ENCODE assay signal across 8 cellular contexts in the genomic region with DNA sequence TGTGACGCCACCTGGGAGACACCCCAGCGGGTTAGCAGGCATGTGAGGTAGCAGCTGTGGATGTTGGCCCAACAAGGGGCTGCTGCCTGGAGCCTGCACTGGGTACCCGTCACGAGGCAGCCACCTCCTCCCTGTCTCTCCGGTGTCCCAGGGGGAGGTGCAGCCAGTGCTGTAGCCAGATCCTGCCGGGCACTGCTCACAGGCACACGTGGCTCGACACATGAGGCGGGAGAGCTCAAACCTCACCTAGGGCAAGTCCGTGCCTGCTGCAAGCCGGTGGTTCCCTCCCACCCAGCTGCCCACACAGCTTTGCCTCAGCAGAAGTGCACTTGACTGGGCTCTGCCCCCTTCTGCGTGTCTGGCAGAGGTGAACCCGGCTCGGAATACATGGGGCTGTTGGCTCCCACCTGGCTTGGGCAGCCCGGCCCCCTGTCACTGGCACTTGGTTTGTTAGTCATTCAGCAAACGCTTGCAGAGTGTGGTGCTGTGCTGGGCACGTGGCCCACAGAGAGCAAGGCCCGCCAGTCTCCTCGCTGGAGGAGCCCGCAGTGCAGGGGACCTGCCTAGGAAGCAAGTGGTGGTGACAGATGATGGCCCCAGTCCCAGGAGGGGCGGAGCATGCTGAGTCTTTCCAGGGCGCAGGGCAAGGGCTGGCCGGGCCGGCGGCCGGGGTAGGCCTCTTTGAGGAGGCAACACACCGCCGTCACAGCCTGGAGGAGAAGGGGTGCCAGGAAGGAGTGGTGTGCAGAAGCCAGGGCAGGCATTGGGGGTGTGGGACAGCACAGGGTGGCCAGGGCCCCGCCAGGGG. TPM values are rescaled to one million over a fixed set of nuclear protein-coding genes. Genes with fewer than 3 reads are reported as not detected.
DNase-seq lines count a peak whose midpoint lies in the region; ATAC-seq and TF ChIP-seq lines count a peak whose summit lies in the region.

No MANE protein-coding gene starts in this region.

- no peak for ATAC-seq in gastroesophageal sphincter
- ATAC-seq in psoas muscle = peak; percentile 76 to 82 (median 77)

- no peak overlapping the region for H3K4me3 Mint-ChIP-seq in CD4-positive, alpha-beta memory T cell

- H3K27ac Mint-ChIP-seq in CD4-positive, alpha-beta memory T cell = no peak overlapping the region

- H3K36me3 Mint-ChIP-seq in CD4-positive, alpha-beta memory T cell = no peaks in the 10 kb centered on the region

- H3K4me1 ChIP-seq in gastroesophageal sphincter = peaks cover 0 to 39% (median 20%) of the 10 kb centered on the region in 3 donors
- H3K4me1 ChIP-seq in psoas muscle = peaks cover 39% of the 10 kb centered on the region
- no peaks in the 10 kb centered on the region for H3K4me1 ChIP-seq in CD4-positive, alpha-beta memory T cell (ENCODE audit: insufficient read depth, low read length)

- peak; percentile 58 for DNase-seq in H7
- peak; percentile 56 to 74 for DNase-seq in NCI-H526 (lab: John Stamatoyannopoulos, UW)
- DNase-seq in psoas muscle = peak; percentile 83 to 91
- DNase-seq in stimulated activated naive CD4-positive, alpha-beta T cell treated with Interleukin-2 at 50 U/mL for 16 hours (lab: John Stamatoyannopoulos, UW) = no peak
- no peak for DNase-seq in CD4-positive, alpha-beta memory T cell
- DNase-seq in pons (ENCODE audit: low spot score) = no peak
- no peak for DNase-seq in activated gamma-delta T cell treated with Interleukin-2 at 50 U/mL for 16 hours

- H3K9me3 ChIP-seq in gastroesophageal sphincter (no peaks in the 10 kb centered on the region), psoas muscle (no peaks in the 10 kb centered on the region)
- no peaks in the 10 kb centered on the region for H3K9me3 ChIP-seq in CD4-positive, alpha-beta memory T cell (ENCODE audit: control insufficient read depth in 1 of 2, low read length in 2 of 2)

- H3K27me3 Mint-ChIP-seq in CD4-positive, alpha-beta memory T cell = peaks cover 0 to 2% of the 10 kb centered on the region in 2 donors

- TF ChIP-seq CTCF in gastroesophageal sphincter (IDR thresholded peaks at IDR 0.05) (no peak), psoas muscle (IDR thresholded peaks at IDR 0.05) (no peak)

- H3K27me3 ChIP-seq in H7 (ENCODE audit: control insufficient read depth, insufficient read depth, low read length) (no peaks in the 10 kb centered on the region), gastroesophageal sphincter (no peaks in the 10 kb centered on the region), psoas muscle (ENCODE audit: insufficient read depth in 3 of 3, low read length in 2 of 3) (no peaks in the 10 kb centered on the region)
- no peaks in the 10 kb centered on the region for H3K27me3 ChIP-seq in CD4-positive, alpha-beta memory T cell (ENCODE audit: insufficient read depth, low read length)

- CTCF ChIA-PET in CD4-positive, alpha-beta memory T cell (lab: Charles Lee; ENCODE audit: partially characterized antibody) = interaction anchor here (1.4 kb wide), 1 partner anchor 12 kb away, joined by 5 read pairs; no protein-coding TSS in a partner anchor

- WGBS in gastroesophageal sphincter (ENCODE audit: low coverage in 1 of 2), 2 donors = no CpG with 5 or more reads among the region's 29 CpGs
- WGBS in psoas muscle, 3 donors = 22 to 38% (median 28%) methylated on average over 26 to 29 of the region's 29 CpGs

- no peak overlapping the region for H3K4me3 ChIP-seq in H7 (ENCODE audit: insufficient read depth, low read depth, low read length)
- no peak overlapping the region for H3K4me3 ChIP-seq in gastroesophageal sphincter
- peak overlapping the region; percentile 19 for H3K4me3 ChIP-seq in psoas muscle
- no peak overlapping the region for H3K4me3 ChIP-seq in CD4-positive, alpha-beta memory T cell (ENCODE audit: low read length in 2 of 2)

- peaks cover 0 to 2% (median 0%) of the 10 kb centered on the region in 8 donors for H3K9me3 Mint-ChIP-seq in CD4-positive, alpha-beta memory T cell

- no peaks in the 10 kb centered on the region for H3K36me3 ChIP-seq in H7 (replicated peaks; ENCODE audit: control insufficient read depth, insufficient read depth, low read length)
- H3K36me3 ChIP-seq in gastroesophageal sphincter = no peaks in the 10 kb centered on the region
- H3K36me3 ChIP-seq in psoas muscle (ENCODE audit: insufficient read depth in 1 of 2, low read depth in 1 of 2) = no peaks in the 10 kb centered on the region
- no peaks in the 10 kb centered on the region for H3K36me3 ChIP-seq in CD4-positive, alpha-beta memory T cell (ENCODE audit: insufficient read depth, low read length)

- intact Hi-C loops in psoas muscle (cut with DNase I) = loop anchor here in 1 of 2 donors (2.0 kb wide), 1 partner anchor 24 kb away; no protein-coding TSS in a partner anchor
- intact Hi-C loops in CD4-positive, alpha-beta memory T cell (cut with micrococcal nuclease) = no loop called here

- peaks cover 0 to 10% (median 3%) of the 10 kb centered on the region in 4 donors for H3K4me1 Mint-ChIP-seq in CD4-positive, alpha-beta memory T cell

- no peak for TF ChIP-seq EP300 in gastroesophageal sphincter (IDR thresholded peaks at IDR 0.05)

- peak overlapping the region in 3 of 4 donors; percentile 74 to 78 (median 75) for H3K27ac ChIP-seq in gastroesophageal sphincter
- H3K27ac ChIP-seq in psoas muscle = peak overlapping the region; percentile 90
- H3K27ac ChIP-seq in CD4-positive, alpha-beta memory T cell (ENCODE audit: low read depth, low read length) = no peak overlapping the region

- TF ChIP-seq POLR2A in gastroesophageal sphincter (IDR thresholded peaks at IDR 0.05) = no peak

- POLR2A ChIA-PET in CD4-positive, alpha-beta memory T cell (lab: Charles Lee; ENCODE audit: partially characterized antibody) = no interaction called here

RNA-seq across cellular contexts. Expression of gene SH3TC1, which starts 10.1 kb away (rescaled TPM):
- total RNA-seq in H7 (2014; rRNA removed; shearing (Covaris generic)) = 0.59 and 2.2 TPM in 2 replicates
- total RNA-seq in gastroesophageal sphincter = 10 to 100 TPM in 3 of 4 donors, 1 to 10 TPM in 1; 9.6 to 12.9 (median 12.6) TPM
- total RNA-seq in psoas muscle = 1 to 10 TPM; 4.6 to 7.9 (median 4.9) TPM
- 1 to 10 TPM; 1.9 to 5.0 (median 4.0) TPM for polyA plus RNA-seq in psoas muscle
- 10 to 100 TPM; 37.1 to 41.3 TPM for total RNA-seq in CD4-positive, alpha-beta memory T cell
- polyA plus RNA-seq in CD4-positive, alpha-beta memory T cell = 10 to 100 TPM in 1 of 2 donors, 1 to 10 TPM in 1; 7.9 to 14.3 TPM

RNA-seq across cellular contexts. Expression of gene ABLIM2, which starts 30.3 kb away (rescaled TPM):
- total RNA-seq in H7 (2014; rRNA removed; shearing (Covaris generic)) = 1.6 and 1.9 TPM in 2 replicates
- 10 to 100 TPM in 1 of 4 donors, 1 to 10 TPM in 3; 5.0 to 13.5 (median 8.0) TPM for total RNA-seq in gastroesophageal sphincter
- total RNA-seq in psoas muscle = 100 to 1,000 TPM; 127 to 956 (median 461) TPM
- 100 to 1,000 TPM in 2 of 3 donors, 10 to 100 TPM in 1; 82.2 to 295 (median 123) TPM for polyA plus RNA-seq in psoas muscle
- 1 to 10 TPM; 6.2 to 7.9 TPM for total RNA-seq in CD4-positive, alpha-beta memory T cell
- polyA plus RNA-seq in CD4-positive, alpha-beta memory T cell = 1 to 10 TPM in 1 of 2 donors, under 1 TPM in 1; 0.44 to 1.3 TPM

Comparison
In these comparisons a context has a peak if more than half of its experiments do, and no peak if none do; other contexts are left out.
1. DNase-seq: peak in H7 (single experiment), NCI-H526 (2 of 2) and psoas muscle (2 of 2); none in stimulated activated naive CD4-positive, alpha-beta T cell treated with Interleukin-2 at 50 U/mL for 16 hours (single experiment), CD4-positive, alpha-beta memory T cell (0 of 5), pons (single experiment) and activated gamma-delta T cell treated with Interleukin-2 at 50 U/mL for 16 hours (single experiment).
2. RNA of gene ABLIM2, which starts 30.3 kb away (total RNA-seq): 127 to 956 TPM in psoas muscle; 5.0 to 13.5 TPM in gastroesophageal sphincter, 6.2 to 7.9 TPM in CD4-positive, alpha-beta memory T cell and 1.6 to 1.9 TPM in H7; every median in the first group is over 4 times any median in the second.